25 cellular contexts compared by ENCODE assay signal in genomic region chr5:11422342-11422741, GRCh38.
DNase-seq lines count a peak whose midpoint lies in the region; ATAC-seq lines count a peak whose summit lies in the region.
"Had no signal": no experiment of that assay in that cellular context is flagged by ENCODE, and none has a peak within 500 bp of the region (broad histone marks: within the 10 kb centered on the region; RNA-seq: fewer than 3 reads in every experiment).

No MANE protein-coding gene starts in this region.

- peak; percentile 8 for DNase-seq in activated CD4-positive, alpha-beta T cell treated with anti-CD3 and anti-CD28 coated beads, Interleukin-2, amount 10 ng/mL, durations not matched to agents 24 days and 14 days
- DNase-seq in activated CD4-positive, alpha-beta T cell treated with anti-CD3 and anti-CD28 coated beads for 48 hours, result no peak
- DNase-seq in Ammon's horn (ENCODE audit: low spot score) (peak; percentile 29), globus pallidus (ENCODE audit: low spot score) (peak; percentile 24), midbrain (lab: John Stamatoyannopoulos, UW) (peak; percentile 26), mesenteric fat pad (ENCODE audit: low spot score) (no peak), hippocampal formation (lab: John Stamatoyannopoulos, UW) (no peak)
- DNase-seq: AML-193; BE2C; C1 segment of cervical spinal cord; CD4-positive, alpha-beta memory T cell; CD4-positive, CD25-positive, alpha-beta regulatory T cell; CD8-positive, alpha-beta memory T cell; COR-L47; DMS 273 treated with DMSO at 0.1 percent for 48 hours; DMS153; DMS53; DMS79; DND-41; EL; GDM1 had no signal

- no peak for ATAC-seq in GM19328 (IDR thresholded peaks at IDR 0.05; ENCODE audit: unreplicated experiment)
- ATAC-seq: A549, GM12878 had no signal

- H3K4me3 Mint-ChIP-seq in activated CD4-positive, alpha-beta T cell treated with anti-CD3 and anti-CD28 coated beads, Interleukin-2, amount 10 ng/mL, durations not matched to agents 24 days and 14 days, result no peak overlapping the region
- H3K4me3 Mint-ChIP-seq: CD14-positive monocyte; CD4-positive, alpha-beta memory T cell; CD4-positive, CD25-positive, alpha-beta regulatory T cell; CD8-positive, alpha-beta memory T cell had no signal

- H3K27ac Mint-ChIP-seq in activated CD4-positive, alpha-beta T cell treated with anti-CD3 and anti-CD28 coated beads, Interleukin-2, amount 10 ng/mL, durations not matched to agents 24 days and 14 days, result no peak overlapping the region
- H3K27ac Mint-ChIP-seq: CD14-positive monocyte; CD4-positive, alpha-beta memory T cell; CD4-positive, CD25-positive, alpha-beta regulatory T cell; CD8-positive, alpha-beta memory T cell had no signal

- no peaks in the 10 kb centered on the region for H3K4me1 Mint-ChIP-seq in activated CD4-positive, alpha-beta T cell treated with anti-CD3 and anti-CD28 coated beads, Interleukin-2, amount 10 ng/mL, durations not matched to agents 24 days and 14 days
- H3K4me1 Mint-ChIP-seq: CD14-positive monocyte; CD4-positive, alpha-beta memory T cell; CD4-positive, CD25-positive, alpha-beta regulatory T cell; CD8-positive, alpha-beta memory T cell had no signal

- intact Hi-C loops in activated CD4-positive, alpha-beta T cell treated with anti-CD3 and anti-CD28 coated beads, Interleukin-2, amount 10 ng/mL, durations not matched to agents 24 days and 14 days (cut with micrococcal nuclease), result no loop called here

- no peaks in the 10 kb centered on the region for H3K27me3 Mint-ChIP-seq in activated CD4-positive, alpha-beta T cell treated with anti-CD3 and anti-CD28 coated beads, Interleukin-2, amount 10 ng/mL, durations not matched to agents 24 days and 14 days
- H3K27me3 Mint-ChIP-seq: CD4-positive, CD25-positive, alpha-beta regulatory T cell; CD8-positive, alpha-beta memory T cell had no signal

- no peaks in the 10 kb centered on the region for H3K9me3 Mint-ChIP-seq in activated CD4-positive, alpha-beta T cell treated with anti-CD3 and anti-CD28 coated beads, Interleukin-2, amount 10 ng/mL, durations not matched to agents 24 days and 14 days

- no peaks in the 10 kb centered on the region for H3K36me3 Mint-ChIP-seq in activated CD4-positive, alpha-beta T cell treated with anti-CD3 and anti-CD28 coated beads, Interleukin-2, amount 10 ng/mL, durations not matched to agents 24 days and 14 days (ENCODE audit: low read depth)
- H3K36me3 Mint-ChIP-seq: CD14-positive monocyte; CD4-positive, alpha-beta memory T cell; CD4-positive, CD25-positive, alpha-beta regulatory T cell had no signal

Comparison
In these comparisons a context has a peak if more than half of its experiments do, and no peak if none do; other contexts are left out.
1. DNase-seq: peak in activated CD4-positive, alpha-beta T cell treated with anti-CD3 and anti-CD28 coated beads, Interleukin-2, amount 10 ng/mL, durations not matched to agents 24 days and 14 days (single experiment), Ammon's horn (single experiment), globus pallidus (single experiment) and midbrain (single experiment); none in activated CD4-positive, alpha-beta T cell treated with anti-CD3 and anti-CD28 coated beads for 48 hours (single experiment), mesenteric fat pad (single experiment) and hippocampal formation (0 of 2).